Comparison of ENCODE assay signal across 9 cellular contexts in the genomic region with DNA sequence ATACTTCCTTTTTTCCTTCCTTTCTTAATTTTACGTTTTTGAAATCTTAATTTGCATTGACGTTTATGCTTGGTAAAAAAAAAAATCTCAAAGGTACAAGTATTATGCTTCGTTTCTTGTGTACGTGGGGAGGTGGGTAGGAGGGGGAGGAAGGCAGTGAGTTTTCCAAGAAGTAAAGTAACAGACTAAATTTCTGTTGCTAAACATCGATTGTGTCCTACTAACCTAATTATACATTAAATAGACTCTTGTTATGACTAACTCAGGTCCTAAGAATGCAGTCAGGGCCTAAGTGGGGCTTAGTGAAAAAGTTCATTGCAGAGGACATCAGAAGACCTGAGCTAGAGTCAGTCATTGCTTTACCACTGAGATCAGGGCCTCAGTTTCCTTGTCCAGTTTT. TPM values are rescaled to one million over a fixed set of nuclear protein-coding genes. Genes with fewer than 3 reads are reported as not detected.
DNase-seq lines count a peak whose midpoint lies in the region; ATAC-seq, FAIRE-seq and TF ChIP-seq lines count a peak whose summit lies in the region.
"Had no signal": no experiment of that assay in that cellular context is flagged by ENCODE, and none has a peak within 500 bp of the region (broad histone marks: within the 10 kb centered on the region; RNA-seq: fewer than 3 reads in every experiment).

No MANE protein-coding gene starts in this region.

- peak overlapping the region; percentile 75 for H3K27ac ChIP-seq in effector memory CD4-positive, alpha-beta T cell (ENCODE audit: insufficient read depth, low read length, poor library complexity, severe bottlenecking)

- H3K4me3 ChIP-seq in effector memory CD4-positive, alpha-beta T cell (ENCODE audit: insufficient read depth, low read depth, low read length, poor library complexity, severe bottlenecking): peak overlapping the region; percentile 2
- H3K4me3 ChIP-seq in MG63: no peak overlapping the region

- peak; percentile 85 for FAIRE-seq in D721Med (lab: Jason Lieb, UNC)

- TF ChIP-seq CTCF in D721Med (IDR thresholded peaks at IDR 0.05; ENCODE audit: insufficient read depth, missing control alignments): no peak

- H3K4me1 ChIP-seq in effector memory CD4-positive, alpha-beta T cell (ENCODE audit: control insufficient read depth, insufficient read depth, low read length, poor library complexity, severe bottlenecking): peaks cover 35% of the 10 kb centered on the region

- DNase-seq in D721Med (ENCODE audit: insufficient read length, low spot score) (no peak), OCI-M1 (lab: John Stamatoyannopoulos, UW) (no peak), MG63 (no peak), pons (ENCODE audit: low spot score) (no peak), MV-4-11 (lab: John Stamatoyannopoulos, UW) (no peak)
- DNase-seq in effector memory CD4-positive, alpha-beta T cell: no peak
- DNase-seq: activated CD4-positive, CD25-positive, alpha-beta regulatory T cell treated with anti-CD3 and anti-CD28 coated beads, Interleukin-2, amount 50 U/mL, for 72 hours had no signal

- no peaks in the 10 kb centered on the region for H3K36me3 ChIP-seq in effector memory CD4-positive, alpha-beta T cell (ENCODE audit: control insufficient read depth, insufficient read depth, low read length)
- H3K36me3 ChIP-seq in MG63: peaks cover 4% of the 10 kb centered on the region; the same call in 1 of the 2 replicates

- H3K27me3 ChIP-seq in effector memory CD4-positive, alpha-beta T cell (replicated peaks; ENCODE audit: control insufficient read depth, insufficient read depth, low read length, poor library complexity, severe bottlenecking): no peaks in the 10 kb centered on the region
- no peaks in the 10 kb centered on the region for H3K27me3 ChIP-seq in MG63

- ATAC-seq in GM19463 (IDR thresholded peaks at IDR 0.05; ENCODE audit: unreplicated experiment): peak; percentile 44
- peak; percentile 50 for ATAC-seq in HG03460 (IDR thresholded peaks at IDR 0.05; ENCODE audit: unreplicated experiment)

- no peaks in the 10 kb centered on the region for H3K9me3 ChIP-seq in effector memory CD4-positive, alpha-beta T cell (ENCODE audit: control insufficient read depth, low read length)
- H3K9me3 ChIP-seq in MG63: no peaks in the 10 kb centered on the region

RNA-seq across cellular contexts. Expression of a gene that starts 17.5 kb away (rescaled TPM):
- 242 and 562 TPM in 2 replicates for total RNA-seq in MG63 (2014; rRNA removed; shearing (Covaris generic); ENCODE audit: low replicate concordance)
